ENCODE assay signal across 22 cellular contexts in the genomic region with DNA sequence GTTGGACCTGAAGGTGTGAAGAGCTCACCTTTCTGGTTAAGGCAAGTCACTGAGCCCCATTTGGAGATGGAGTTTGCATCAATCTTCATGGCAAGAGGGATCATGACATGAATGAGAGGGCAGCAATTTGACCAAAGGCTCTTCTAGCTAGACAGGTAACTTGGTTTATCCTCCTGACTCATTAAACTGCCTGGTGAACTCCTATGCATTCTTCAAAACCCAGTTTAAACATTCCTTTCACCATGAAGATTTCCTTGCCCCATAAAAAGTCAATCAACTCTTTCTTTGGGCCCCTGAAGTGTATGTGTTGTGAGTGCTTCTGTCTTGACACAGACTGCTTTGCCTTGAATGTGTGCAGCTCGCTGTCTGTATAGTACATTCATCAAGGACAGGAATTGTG.
A peak's percentile ranks its signal among the peaks of the same experiment; 100 is the strongest.
DNase-seq lines count a peak whose midpoint lies in the region; ATAC-seq, FAIRE-seq and TF ChIP-seq lines count a peak whose summit lies in the region.
"Had no signal": no experiment of that assay in that cellular context is flagged by ENCODE, and none has a peak within 500 bp of the region (broad histone marks: within the 10 kb centered on the region; RNA-seq: fewer than 3 reads in every experiment).

No MANE protein-coding gene starts in this region.

- TF ChIP-seq CTCF in SK-N-SH (IDR thresholded peaks at IDR 0.05) (no peak), endothelial cell of umbilical vein (IDR thresholded peaks at IDR 0.05; ENCODE audit: extremely low read depth in 1 of 2, insufficient read depth in 1 of 2, low read depth in 1 of 2, low read length in 2 of 2) (no peak)

- no peak overlapping the region for H3K14ac ChIP-seq in mesenchymal stem cell (ENCODE audit: low read length in 2 of 2)

- H3K9me3 Mint-ChIP-seq in T-helper 2 cell treated with Interferon-gamma antibody and Interleukin-4, amounts not matched to agents 5 μg/mL and 100 μg/mL, for 36 hours: no peaks in the 10 kb centered on the region
- H3K9me3 Mint-ChIP-seq: CD4-positive, alpha-beta T cell; CD8-positive, alpha-beta T cell had no signal

- peaks cover 16% of the 10 kb centered on the region for H3F3A ChIP-seq in SK-N-SH (replicated peaks; ENCODE audit: insufficient read depth)

- no peak for TF ChIP-seq EP300 in SK-N-SH (IDR thresholded peaks at IDR 0.05; ENCODE audit: borderline replicate concordance in 1 of 2, low read depth in 1 of 2, low read length in 1 of 2)

- peak overlapping the region; percentile 73 for H4K91ac ChIP-seq in mesenchymal stem cell (ENCODE audit: low read length)

- H3K9me2 ChIP-seq in SK-N-SH: no peaks in the 10 kb centered on the region

- no peak overlapping the region for H2BK5ac ChIP-seq in mesenchymal stem cell (ENCODE audit: low read depth, low read length, poor library complexity, severe bottlenecking)

- H3K9me1 ChIP-seq in endothelial cell of umbilical vein (replicated peaks; ENCODE audit: control insufficient read depth, extremely low read depth, insufficient read depth, low read length): no peaks in the 10 kb centered on the region

- H3K9ac ChIP-seq in SK-N-SH (no peak overlapping the region), endothelial cell of umbilical vein (replicated peaks; ENCODE audit: extremely low read depth, insufficient read depth, low read length) (no peak overlapping the region), mesenchymal stem cell (ENCODE audit: low read length) (no peak overlapping the region)
- H3K9ac ChIP-seq: BLaER1 treated with 17β-estradiol and CSF1 and Interleukin-3, amounts not matched to agents 10 nM and 100 nM had no signal

- no peak overlapping the region for H2BK15ac ChIP-seq in mesenchymal stem cell (ENCODE audit: low read depth, poor library complexity, severe bottlenecking)

- H3K27me3 Mint-ChIP-seq in T-helper 2 cell treated with Interferon-gamma antibody and Interleukin-4, amounts not matched to agents 5 μg/mL and 100 μg/mL, for 36 hours (ENCODE audit: low read depth): no peaks in the 10 kb centered on the region

- no peaks in the 10 kb centered on the region for H3K9me3 ChIP-seq in SK-N-SH
- H3K9me3 ChIP-seq in endothelial cell of umbilical vein (replicated peaks; ENCODE audit: control insufficient read depth, insufficient read depth, low read length): no peaks in the 10 kb centered on the region
- peaks cover 5% of the 10 kb centered on the region for H3K9me3 ChIP-seq in mesenchymal stem cell (ENCODE audit: control insufficient read depth, low read length)
- H3K9me3 ChIP-seq: A549; BLaER1 treated with 17β-estradiol and CSF1 and Interleukin-3, amounts not matched to agents 10 nM and 100 nM; Caco-2 had no signal

- H3K4ac ChIP-seq in mesenchymal stem cell (ENCODE audit: low read depth in 1 of 2, low read length in 2 of 2): peak overlapping the region; percentile 24 to 61

- no peaks in the 10 kb centered on the region for H3K36me3 Mint-ChIP-seq in T-helper 2 cell treated with Interferon-gamma antibody and Interleukin-4, amounts not matched to agents 5 μg/mL and 100 μg/mL, for 36 hours (ENCODE audit: low read depth)
- H3K36me3 Mint-ChIP-seq: CD8-positive, alpha-beta T cell had no signal

- H3K79me2 ChIP-seq in SK-N-SH (ENCODE audit: insufficient read depth) (no peaks in the 10 kb centered on the region), endothelial cell of umbilical vein (ENCODE audit: control insufficient read depth, insufficient read depth, low read length) (no peaks in the 10 kb centered on the region)

- no peak overlapping the region for H3K23ac ChIP-seq in mesenchymal stem cell (ENCODE audit: low read length in 2 of 2)

- H3K36me3 ChIP-seq in SK-N-SH (replicated peaks in 1 of 2; ENCODE audit: control insufficient read depth in 1 of 2, insufficient read depth in 2 of 2, low read length in 1 of 2) (no peaks in the 10 kb centered on the region), endothelial cell of umbilical vein (ENCODE audit: control insufficient read depth in 2 of 2, extremely low read depth in 1 of 2, insufficient read depth in 2 of 2, low read length in 2 of 2) (no peaks in the 10 kb centered on the region), mesenchymal stem cell (ENCODE audit: control insufficient read depth in 1 of 2, insufficient read depth in 2 of 2, low read depth in 1 of 2, low read length in 2 of 2) (no peaks in the 10 kb centered on the region)
- H3K36me3 ChIP-seq: BLaER1 treated with 17β-estradiol and CSF1 and Interleukin-3, amounts not matched to agents 10 nM and 100 nM had no signal

- H3K4me1 ChIP-seq in SK-N-SH (ENCODE audit: control insufficient read depth in 1 of 2, insufficient read depth in 2 of 2, low read depth in 1 of 2, low read length in 1 of 2) (peaks cover 0 to 18% of the 10 kb centered on the region in 2 experiments; a peak in 2 of 4 replicates), endothelial cell of umbilical vein (ENCODE audit: control insufficient read depth, extremely low read depth, insufficient read depth, low read length) (peaks cover 62% of the 10 kb centered on the region), mesenchymal stem cell (ENCODE audit: control insufficient read depth, insufficient read depth, low read depth, low read length) (no peaks in the 10 kb centered on the region)
- H3K4me1 ChIP-seq: Caco-2 had no signal

- no peak overlapping the region for H2BK120ac ChIP-seq in mesenchymal stem cell (ENCODE audit: low read depth, low read length)

- no TSS peak for BruUV-seq in endothelial cell of umbilical vein (replicated peaks; lab: Mats Ljungman, UMichigan)

- DNase-seq in SK-N-SH (no peak), endothelial cell of umbilical vein (ENCODE audit: low read depth, low spot score) (no peak), mesenchymal stem cell (no peak)
- no peak for DNase-seq in T-helper 2 cell treated with Interferon-gamma antibody and Interleukin-4, amounts not matched to agents 5 μg/mL and 100 μg/mL, for 36 hours (ENCODE audit: low spot score)
- no peak for DNase-seq in activated naive CD4-positive, alpha-beta T cell (lab: John Stamatoyannopoulos, UW)
- DNase-seq: AML-193; Caco-2; Calu3; CD4-positive, alpha-beta T cell; CD8-positive, alpha-beta T cell; DMS79 treated with DMSO at 0.1 percent for 48 hours; GF-D8 had no signal

- H3K79me1 ChIP-seq in mesenchymal stem cell (replicated peaks; ENCODE audit: low read length, poor library complexity, severe bottlenecking): no peaks in the 10 kb centered on the region

- POLR2A ChIA-PET in SK-N-SH (lab: Yijun Ruan, JAX) (no interaction called here), endothelial cell of umbilical vein (lab: Charles Lee) (no interaction called here)

- no peak for ATAC-seq in SK-N-SH treated with all-trans-retinoic acid at 6 μM for 48 hours
- no peak for ATAC-seq in GM19452 (IDR thresholded peaks at IDR 0.05; ENCODE audit: unreplicated experiment)
- ATAC-seq: A549; CD8-positive, alpha-beta T cell had no signal

- H3K27me3 ChIP-seq in SK-N-SH (ENCODE audit: insufficient read depth) (no peaks in the 10 kb centered on the region), endothelial cell of umbilical vein (ENCODE audit: control insufficient read depth in 2 of 2, insufficient read depth in 2 of 2, low read length in 2 of 2) (no peaks in the 10 kb centered on the region), mesenchymal stem cell (ENCODE audit: control insufficient read depth in 1 of 2, insufficient read depth in 1 of 2, low read length in 2 of 2) (no peaks in the 10 kb centered on the region)
- H3K27me3 ChIP-seq: BLaER1 treated with 17β-estradiol and CSF1 and Interleukin-3, amounts not matched to agents 10 nM and 100 nM had no signal

- CTCF ChIA-PET in SK-N-SH (lab: Yijun Ruan, JAX): no interaction called here
- CTCF ChIA-PET in endothelial cell of umbilical vein (lab: Charles Lee): interaction anchor here (1.2 kb wide), 1 partner anchor 18 kb away, joined by 4 read pairs; no protein-coding TSS in a partner anchor

- no peak for TF ChIP-seq RAD21 in SK-N-SH (IDR thresholded peaks at IDR 0.05; ENCODE audit: low read length)

- H4K20me1 ChIP-seq in SK-N-SH (ENCODE audit: insufficient read depth) (no peaks in the 10 kb centered on the region), endothelial cell of umbilical vein (replicated peaks; ENCODE audit: control insufficient read depth, extremely low read depth, insufficient read depth, low read length) (no peaks in the 10 kb centered on the region)
- H4K20me1 ChIP-seq: BLaER1 treated with 17β-estradiol and CSF1 and Interleukin-3, amounts not matched to agents 10 nM and 100 nM had no signal

- H3K4me1 Mint-ChIP-seq in T-helper 2 cell treated with Interferon-gamma antibody and Interleukin-4, amounts not matched to agents 5 μg/mL and 100 μg/mL, for 36 hours (ENCODE audit: low read depth): no peaks in the 10 kb centered on the region
- H3K4me1 Mint-ChIP-seq: B cell had no signal

- FAIRE-seq in endothelial cell of umbilical vein (lab: Jason Lieb, UNC): no peak
- FAIRE-seq: A549, D721Med, G401.6, GM12891 had no signal

- intact Hi-C loops in endothelial cell of umbilical vein (cut with micrococcal nuclease): no loop called here

- H3K4me3 Mint-ChIP-seq in T-helper 2 cell treated with Interferon-gamma antibody and Interleukin-4, amounts not matched to agents 5 μg/mL and 100 μg/mL, for 36 hours: no peak overlapping the region
- H3K4me3 Mint-ChIP-seq: B cell; CD4-positive, alpha-beta T cell; CD8-positive, alpha-beta T cell had no signal

- H2AK5ac ChIP-seq in mesenchymal stem cell (ENCODE audit: low read length, severe bottlenecking): no peak overlapping the region

- peak overlapping the region; percentile 79 to 86 for H2BK12ac ChIP-seq in mesenchymal stem cell (ENCODE audit: low read length in 2 of 2)

- no peak for TF ChIP-seq POLR2A in endothelial cell of umbilical vein (IDR thresholded peaks at IDR 0.05; ENCODE audit: low read depth, low read length)

- no peak overlapping the region for H3K27ac Mint-ChIP-seq in T-helper 2 cell treated with Interferon-gamma antibody and Interleukin-4, amounts not matched to agents 5 μg/mL and 100 μg/mL, for 36 hours
- H3K27ac Mint-ChIP-seq: B cell; CD4-positive, alpha-beta T cell; CD8-positive, alpha-beta T cell had no signal

- dilution Hi-C loops in endothelial cell of umbilical vein (cut with MboI; ENCODE audit: extremely low pct_ligation_motif_present, low sequenced_read_pairs): no loop called here

- H3K4me3 ChIP-seq in SK-N-SH (ENCODE audit: low read depth in 2 of 2, low read length in 1 of 2): no peak overlapping the region
- H3K4me3 ChIP-seq in endothelial cell of umbilical vein (replicated peaks in 1 of 3; ENCODE audit: insufficient read depth in 1 of 3, low read depth in 1 of 3, low read length in 3 of 3): no peak overlapping the region
- H3K4me3 ChIP-seq in mesenchymal stem cell (ENCODE audit: insufficient read depth in 1 of 2, low read depth in 1 of 2, low read length in 2 of 2): no peak overlapping the region
- H3K4me3 ChIP-seq: A549; BLaER1 treated with 17β-estradiol and CSF1 and Interleukin-3, amounts not matched to agents 10 nM and 100 nM had no signal

- H2AFZ ChIP-seq in SK-N-SH (ENCODE audit: low read depth): no peak overlapping the region
- H2AFZ ChIP-seq in endothelial cell of umbilical vein (ENCODE audit: low read depth, low read length): no peak overlapping the region
- H2AFZ ChIP-seq in mesenchymal stem cell (ENCODE audit: low read depth, low read length): no peak overlapping the region

- H4K8ac ChIP-seq in mesenchymal stem cell (ENCODE audit: low read length): no peak overlapping the region

- H3K4me2 ChIP-seq in SK-N-SH: no peak overlapping the region
- no peak overlapping the region for H3K4me2 ChIP-seq in endothelial cell of umbilical vein (ENCODE audit: insufficient read depth, low read length)
- H3K4me2 ChIP-seq in mesenchymal stem cell (ENCODE audit: low read length, poor library complexity, severe bottlenecking): no peak overlapping the region
- H3K4me2 ChIP-seq: A549 had no signal

- H3K27ac ChIP-seq in SK-N-SH (ENCODE audit: low read depth in 2 of 2, low read length in 1 of 2) (no peak overlapping the region), endothelial cell of umbilical vein (ENCODE audit: insufficient read depth, low read depth, low read length) (peak overlapping the region; percentile 89), mesenchymal stem cell (ENCODE audit: low read length, poor library complexity, severe bottlenecking) (no peak overlapping the region)
- H3K27ac ChIP-seq: 22Rv1; A549; BLaER1 treated with 17β-estradiol and CSF1 and Interleukin-3, amounts not matched to agents 10 nM and 100 nM; C4-2B had no signal

- H3K18ac ChIP-seq in mesenchymal stem cell (ENCODE audit: low read depth in 1 of 2, low read length in 2 of 2): peak overlapping the region; percentile 62 to 67

- 58% methylated on average over 1 of the region's 1 CpG for WGBS in SK-N-SH (ENCODE audit: low lambda C conversion rate)
- WGBS in mesenchymal stem cell: 98% methylated on average over 1 of the region's 1 CpG
